ENCODE assay signal across 15 cellular contexts in the genomic region with DNA sequence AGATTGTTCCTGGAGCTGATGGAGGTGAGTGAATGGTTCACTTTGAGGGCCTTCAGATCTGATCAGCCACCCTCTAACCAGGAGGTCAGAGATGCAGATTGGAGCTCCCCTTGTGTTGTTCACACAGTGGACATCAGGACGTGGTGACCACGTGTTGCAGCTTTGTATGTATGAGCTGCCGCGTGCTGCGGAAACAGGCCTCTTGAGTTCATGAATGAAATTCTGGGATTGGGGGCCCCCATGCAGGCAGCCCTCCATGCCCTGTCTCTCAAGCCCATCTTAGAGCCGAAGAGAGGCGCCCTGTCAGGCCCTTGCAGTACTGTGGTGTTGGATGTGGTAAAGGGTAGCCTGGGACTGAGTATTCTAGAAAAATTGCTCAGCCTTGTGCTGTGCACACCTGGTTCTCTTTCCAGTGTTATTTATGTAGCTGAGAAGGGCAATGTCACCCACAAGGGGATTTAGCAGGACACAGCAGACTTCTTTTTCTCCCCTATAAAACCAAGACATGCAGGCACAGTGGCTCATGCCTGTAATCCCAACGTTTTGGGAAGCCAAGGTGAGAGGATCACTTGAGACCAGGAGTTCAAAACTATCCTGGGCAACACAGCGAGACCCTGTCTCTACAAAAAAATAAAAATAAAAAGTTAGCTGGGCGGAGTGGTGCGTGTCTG.
A peak's percentile ranks its signal among the peaks of the same experiment; 100 is the strongest.
DNase-seq lines count a peak whose midpoint lies in the region; ATAC-seq and TF ChIP-seq lines count a peak whose summit lies in the region.
"Had no signal": no experiment of that assay in that cellular context is flagged by ENCODE, and none has a peak within 500 bp of the region (broad histone marks: within the 10 kb centered on the region; RNA-seq: fewer than 3 reads in every experiment).

No MANE protein-coding gene starts in this region.

- CTCF ChIA-PET in RWPE1 (lab: Yijun Ruan, JAX) (no interaction called here), WTC11 (lab: Charles Lee) (interaction anchor here (1.1 to 2.1 kb wide), 5 partner anchors 8 to 154 kb away, joined by 3 to 15 read pairs (median 7); no protein-coding TSS in a partner anchor)

- peaks cover 49 to 63% of the 10 kb centered on the region in 2 donors for H3K4me1 Mint-ChIP-seq in effector memory CD8-positive, alpha-beta T cell (ENCODE audit: low read depth in 2 of 2)
- H3K4me1 Mint-ChIP-seq in natural killer cell treated with Interleukin-12 subunit alpha and Interleukin-12 subunit beta and Interleukin-15 and Interleukin-18, amount 100 ng/mL, for 72 hours (ENCODE audit: low read depth in 2 of 2), result peaks cover 43 to 59% of the 10 kb centered on the region in 2 donors
- no peaks in the 10 kb centered on the region for H3K4me1 Mint-ChIP-seq in WTC11

- H3K27me3 ChIP-seq in heart left ventricle, result no peaks in the 10 kb centered on the region

- intact Hi-C loops in left cardiac atrium (cut with DNase I), result loop anchor here (5.0 to 10.0 kb wide), 2 partner anchors 60 to 157 kb away; no protein-coding TSS in a partner anchor
- intact Hi-C loops in heart left ventricle (cut with DNase I), result loop anchor here in 4 of 10 donors (5.0 to 10.0 kb wide), 2 partner anchors 65 to 157 kb away; partner anchors contain the start of gene MED15 (in 2 of the 4)

- peak overlapping the region; percentile 64 to 73 for H3K4me3 Mint-ChIP-seq in effector memory CD8-positive, alpha-beta T cell
- H3K4me3 Mint-ChIP-seq in natural killer cell treated with Interleukin-12 subunit alpha and Interleukin-12 subunit beta and Interleukin-15 and Interleukin-18, amount 100 ng/mL, for 72 hours, result peak overlapping the region; percentile 25
- H3K4me3 Mint-ChIP-seq in WTC11, result no peak overlapping the region
- H3K4me3 Mint-ChIP-seq: CD14-positive monocyte had no signal

- H3K4me1 ChIP-seq in heart left ventricle, result peaks cover 0 to 64% (median 30%) of the 10 kb centered on the region in 12 donors

- TF ChIP-seq POLR2A in heart left ventricle (IDR thresholded peaks at IDR 0.05), result no peak

- H3K27ac ChIP-seq in heart left ventricle (no peak overlapping the region), RWPE1 (peak overlapping the region; percentile 46)
- H3K27ac ChIP-seq: HL-60 had no signal

- peaks cover 90% of the 10 kb centered on the region for H3K36me3 Mint-ChIP-seq in effector memory CD8-positive, alpha-beta T cell (ENCODE audit: insufficient read depth)
- H3K36me3 Mint-ChIP-seq in natural killer cell treated with Interleukin-12 subunit alpha and Interleukin-12 subunit beta and Interleukin-15 and Interleukin-18, amount 100 ng/mL, for 72 hours, result peaks cover 11% of the 10 kb centered on the region
- H3K36me3 Mint-ChIP-seq in WTC11, result peaks cover 35% of the 10 kb centered on the region

- WGBS in heart left ventricle, 4 donors, result 89 to 98% (median 94%) methylated on average over 11 of the region's 11 CpGs

- no peaks in the 10 kb centered on the region for H3K27me3 Mint-ChIP-seq in effector memory CD8-positive, alpha-beta T cell
- no peaks in the 10 kb centered on the region for H3K27me3 Mint-ChIP-seq in natural killer cell treated with Interleukin-12 subunit alpha and Interleukin-12 subunit beta and Interleukin-15 and Interleukin-18, amount 100 ng/mL, for 72 hours
- no peaks in the 10 kb centered on the region for H3K27me3 Mint-ChIP-seq in WTC11 (ENCODE audit: low read depth)

- peaks cover 5 to 98% (median 88%) of the 10 kb centered on the region in 9 donors for H3K36me3 ChIP-seq in heart left ventricle

- ATAC-seq in left cardiac atrium (no peak), heart left ventricle (no peak), HG03108 (IDR thresholded peaks at IDR 0.05; ENCODE audit: unreplicated experiment) (no peak), WTC11 (no peak)
- no peak for ATAC-seq in effector memory CD8-positive, alpha-beta T cell (replicated peaks)
- ATAC-seq in natural killer cell treated with Interleukin-12 subunit alpha and Interleukin-12 subunit beta and Interleukin-15 and Interleukin-18, amount 100 ng/mL, for 72 hours, result no peak

- TF ChIP-seq CTCF in heart left ventricle (IDR thresholded peaks at IDR 0.05) (no peak), RWPE1 (conservative IDR thresholded peaks at IDR 0.05; ENCODE audit: low read depth) (no peak), WTC11 (IDR thresholded peaks at IDR 0.05) (no peak)

- POLR2A ChIA-PET in RWPE1 (lab: Yijun Ruan, JAX; ENCODE audit: low non-redundant PET), result no interaction called here
- POLR2A ChIA-PET in WTC11 (lab: Charles Lee), result no interaction called here

- H3K9me3 Mint-ChIP-seq in effector memory CD8-positive, alpha-beta T cell, result no peaks in the 10 kb centered on the region
- H3K9me3 Mint-ChIP-seq in natural killer cell treated with Interleukin-12 subunit alpha and Interleukin-12 subunit beta and Interleukin-15 and Interleukin-18, amount 100 ng/mL, for 72 hours, result no peaks in the 10 kb centered on the region
- H3K9me3 Mint-ChIP-seq in WTC11, result no peaks in the 10 kb centered on the region

- H3K9me3 ChIP-seq in heart left ventricle, result no peaks in the 10 kb centered on the region
- H3K9me3 ChIP-seq: Caco-2 had no signal

- DNase-seq in left cardiac atrium, result peak; percentile 3
- DNase-seq in heart left ventricle, result no peak
- DNase-seq in RWPE1 (ENCODE audit: low spot score), result no peak
- DNase-seq in effector memory CD8-positive, alpha-beta T cell, result no peak
- no peak for DNase-seq in natural killer cell treated with Interleukin-12 subunit alpha and Interleukin-12 subunit beta and Interleukin-15 and Interleukin-18, amount 100 ng/mL, for 72 hours (ENCODE audit: low spot score)
- DNase-seq in WTC11 (ENCODE audit: low spot score), result no peak
- no peak for DNase-seq in activated effector memory CD4-positive, alpha-beta T cell treated with Interleukin-2 at 50 U/mL for 16 hours
- DNase-seq: DMS153, NCI-H2029 treated with DMSO at 0.1 percent for 48 hours, NCI-H2171 treated with DMSO at 0.1 percent for 48 hours, NCI-H774 had no signal

- H3K4me3 ChIP-seq in heart left ventricle, result no peak overlapping the region

- peak overlapping the region; percentile 77 to 91 for H3K27ac Mint-ChIP-seq in effector memory CD8-positive, alpha-beta T cell
- peak overlapping the region; percentile 21 to 23 for H3K27ac Mint-ChIP-seq in natural killer cell treated with Interleukin-12 subunit alpha and Interleukin-12 subunit beta and Interleukin-15 and Interleukin-18, amount 100 ng/mL, for 72 hours
- no peak overlapping the region for H3K27ac Mint-ChIP-seq in WTC11

TF ChIP-seq in WTC11, 78 proteins besides CTCF, POLR2A, EP300 and RAD21:
- TF ChIP-seq IRF2 (CRISPR knock-in tag; IDR thresholded peaks at IDR 0.05; ENCODE audit: borderline replicate concordance, low read depth) (no peak), ELF4 (CRISPR knock-in tag; IDR thresholded peaks at IDR 0.05; ENCODE audit: low read depth) (no peak), ZNF219 (CRISPR knock-in tag; IDR thresholded peaks at IDR 0.05; ENCODE audit: borderline replicate concordance) (no peak), CDX4 (CRISPR knock-in tag; IDR thresholded peaks at IDR 0.05; ENCODE audit: borderline replicate concordance) (no peak), E2F5 (CRISPR knock-in tag; IDR thresholded peaks at IDR 0.05) (no peak), SP1 (CRISPR knock-in tag; conservative IDR thresholded peaks at IDR 0.05) (no peak), JAZF1 (CRISPR knock-in tag; IDR thresholded peaks at IDR 0.05) (no peak)
- TF ChIP-seq, protein P1, sequence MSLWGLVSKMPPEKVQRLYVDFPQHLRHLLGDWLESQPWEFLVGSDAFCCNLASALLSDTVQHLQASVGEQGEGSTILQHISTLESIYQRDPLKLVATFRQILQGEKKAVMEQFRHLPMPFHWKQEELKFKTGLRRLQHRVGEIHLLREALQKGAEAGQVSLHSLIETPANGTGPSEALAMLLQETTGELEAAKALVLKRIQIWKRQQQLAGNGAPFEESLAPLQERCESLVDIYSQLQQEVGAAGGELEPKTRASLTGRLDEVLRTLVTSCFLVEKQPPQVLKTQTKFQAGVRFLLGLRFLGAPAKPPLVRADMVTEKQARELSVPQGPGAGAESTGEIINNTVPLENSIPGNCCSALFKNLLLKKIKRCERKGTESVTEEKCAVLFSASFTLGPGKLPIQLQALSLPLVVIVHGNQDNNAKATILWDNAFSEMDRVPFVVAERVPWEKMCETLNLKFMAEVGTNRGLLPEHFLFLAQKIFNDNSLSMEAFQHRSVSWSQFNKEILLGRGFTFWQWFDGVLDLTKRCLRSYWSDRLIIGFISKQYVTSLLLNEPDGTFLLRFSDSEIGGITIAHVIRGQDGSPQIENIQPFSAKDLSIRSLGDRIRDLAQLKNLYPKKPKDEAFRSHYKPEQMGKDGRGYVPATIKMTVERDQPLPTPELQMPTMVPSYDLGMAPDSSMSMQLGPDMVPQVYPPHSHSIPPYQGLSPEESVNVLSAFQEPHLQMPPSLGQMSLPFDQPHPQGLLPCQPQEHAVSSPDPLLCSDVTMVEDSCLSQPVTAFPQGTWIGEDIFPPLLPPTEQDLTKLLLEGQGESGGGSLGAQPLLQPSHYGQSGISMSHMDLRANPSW (CRISPR knock-in tag; conservative IDR thresholded peaks at IDR 0.05; ENCODE audit: low read depth), result no peak
